Comparison of ENCODE assay signal across 12 cellular contexts in genomic region chrX:21590012-21590776, GRCh38.
"Had no signal": no experiment of that assay in that cellular context is flagged by ENCODE, and none has a peak within 500 bp of the region (broad histone marks: within the 10 kb centered on the region; RNA-seq: fewer than 3 reads in every experiment).

No MANE protein-coding gene starts in this region.

- H3K27ac Mint-ChIP-seq: activated CD4-positive, alpha-beta memory T cell treated with anti-CD3 and anti-CD28 coated beads, Interleukin-2, amount 10 ng/mL, durations not matched to agents 7 days and 5 days had no signal

- H3K4me3 Mint-ChIP-seq: activated CD4-positive, alpha-beta memory T cell treated with anti-CD3 and anti-CD28 coated beads, Interleukin-2, amount 10 ng/mL, durations not matched to agents 7 days and 5 days had no signal

- H3K4me3 ChIP-seq: cardiac muscle cell, lung, pancreas, sigmoid colon, spleen had no signal

- H3K36me3 ChIP-seq: cardiac muscle cell, pancreas, sigmoid colon, spleen had no signal

- H3K27me3 Mint-ChIP-seq: activated CD4-positive, alpha-beta memory T cell treated with anti-CD3 and anti-CD28 coated beads, Interleukin-2, amount 10 ng/mL, durations not matched to agents 7 days and 5 days had no signal

- H3K4me1 Mint-ChIP-seq: activated CD4-positive, alpha-beta memory T cell treated with anti-CD3 and anti-CD28 coated beads, Interleukin-2, amount 10 ng/mL, durations not matched to agents 7 days and 5 days had no signal

- H3K27ac ChIP-seq: cardiac muscle cell, pancreas, sigmoid colon, spleen had no signal

- H3K27me3 ChIP-seq: cardiac muscle cell, pancreas, sigmoid colon, spleen had no signal

- ATAC-seq: esophagus mucosa, left colon, pancreas had no signal

- H3K4me1 ChIP-seq: pancreas, sigmoid colon, spleen had no signal

- DNase-seq: activated CD4-positive, alpha-beta memory T cell treated with anti-CD3 and anti-CD28 coated beads, Interleukin-2, amount 10 ng/mL, durations not matched to agents 7 days and 5 days; activated CD8-positive, alpha-beta memory T cell treated with anti-CD3 and anti-CD28 coated beads, Interleukin-2, amount 50 U/mL, for 4 hours; left colon; midbrain; pancreas; sigmoid colon; spleen; SW 1271; T-helper 9 cell had no signal

- H3K9me3 ChIP-seq: pancreas, sigmoid colon had no signal
